In the genomic region with DNA sequence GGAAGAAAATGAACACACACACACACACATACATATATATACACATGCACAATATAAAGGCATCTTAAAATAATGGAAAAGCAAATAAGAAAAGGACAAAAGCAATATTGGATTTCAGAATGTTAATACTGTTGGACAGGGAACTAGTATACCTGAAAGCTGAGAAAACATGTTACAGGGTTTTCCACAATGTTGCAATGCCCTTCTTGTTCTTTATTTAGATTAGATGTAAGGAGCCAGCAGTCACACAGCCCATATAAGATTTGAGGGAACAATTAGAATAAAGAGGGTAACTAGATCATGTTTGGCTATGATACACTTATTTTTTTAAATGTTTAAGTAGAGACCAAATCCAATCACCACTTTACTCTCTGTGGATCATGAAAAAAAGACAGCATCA, we compare ENCODE assay signal across 17 cellular contexts.
"Had no signal": no experiment of that assay in that cellular context is flagged by ENCODE, and none has a peak within 500 bp of the region (broad histone marks: within the 10 kb centered on the region; RNA-seq: fewer than 3 reads in every experiment).

No MANE protein-coding gene starts in this region.

- H3K4me1 Mint-ChIP-seq: activated CD4-positive, alpha-beta T cell treated with anti-CD3 and anti-CD28 coated beads for 36 hours; T-cell had no signal

- ATAC-seq: activated CD4-positive, alpha-beta T cell treated with anti-CD3 and anti-CD28 coated beads for 36 hours; activated CD8-positive, alpha-beta T cell treated with anti-CD3 and anti-CD28 coated beads for 36 hours; activated T-cell treated with anti-CD3 and anti-CD28 coated beads, Interleukin-2, amount 50 U/mL, for 72 hours; left colon; natural killer cell treated with Interleukin-12 subunit alpha and Interleukin-12 subunit beta and Interleukin-15 and Interleukin-18, amount 100 ng/mL, for 72 hours; T-cell had no signal

- DNase-seq: activated CD4-positive, alpha-beta T cell treated with anti-CD3 and anti-CD28 coated beads for 36 hours; activated CD8-positive, alpha-beta memory T cell treated with anti-CD3 and anti-CD28 coated beads, Interleukin-2, amount 50 U/mL, for 4 hours; activated CD8-positive, alpha-beta T cell treated with anti-CD3 and anti-CD28 coated beads for 36 hours; activated gamma-delta T cell treated with Interleukin-2 at 50 U/mL for 16 hours; activated T-cell treated with anti-CD3 and anti-CD28 coated beads, Interleukin-2, amount 50 U/mL, for 72 hours; cerebellar nuclear complex; dermis blood vessel endothelial cell; erythroblast; left colon; occipital lobe; stomach; T-cell; T1000 had no signal

- H3K27me3 ChIP-seq: stomach had no signal

- H3K36me3 ChIP-seq: stomach, thoracic aorta had no signal

- H3K27ac ChIP-seq: skin epidermis, stomach, thoracic aorta, VCaP had no signal

- H3K36me3 Mint-ChIP-seq: natural killer cell treated with Interleukin-12 subunit alpha and Interleukin-12 subunit beta and Interleukin-15 and Interleukin-18, amount 100 ng/mL, for 72 hours; T-cell had no signal

- H3K9me3 Mint-ChIP-seq: activated CD8-positive, alpha-beta T cell treated with anti-CD3 and anti-CD28 coated beads for 36 hours; activated T-cell treated with anti-CD3 and anti-CD28 coated beads, Interleukin-2, amount 50 U/mL, for 72 hours; natural killer cell treated with Interleukin-12 subunit alpha and Interleukin-12 subunit beta and Interleukin-15 and Interleukin-18, amount 100 ng/mL, for 72 hours; T-cell had no signal

- H3K27ac Mint-ChIP-seq: activated CD4-positive, alpha-beta T cell treated with anti-CD3 and anti-CD28 coated beads for 36 hours; activated CD8-positive, alpha-beta T cell treated with anti-CD3 and anti-CD28 coated beads for 36 hours; activated T-cell treated with anti-CD3 and anti-CD28 coated beads, Interleukin-2, amount 50 U/mL, for 72 hours; natural killer cell treated with Interleukin-12 subunit alpha and Interleukin-12 subunit beta and Interleukin-15 and Interleukin-18, amount 100 ng/mL, for 72 hours; T-cell had no signal

- H3K4me3 ChIP-seq: skin epidermis, stomach, thoracic aorta had no signal

- H3K9me3 ChIP-seq: stomach, thoracic aorta had no signal

- H3K4me3 Mint-ChIP-seq: activated CD4-positive, alpha-beta T cell treated with anti-CD3 and anti-CD28 coated beads for 36 hours; activated CD8-positive, alpha-beta T cell treated with anti-CD3 and anti-CD28 coated beads for 36 hours; activated T-cell treated with anti-CD3 and anti-CD28 coated beads, Interleukin-2, amount 50 U/mL, for 72 hours; natural killer cell treated with Interleukin-12 subunit alpha and Interleukin-12 subunit beta and Interleukin-15 and Interleukin-18, amount 100 ng/mL, for 72 hours; T-cell had no signal
